8 cellular contexts compared by ENCODE assay signal in genomic region chr22:38766076-38766777, GRCh38. TPM values are rescaled to one million over a fixed set of nuclear protein-coding genes. Genes with fewer than 3 reads are reported as not detected.
A peak's percentile ranks its signal among the peaks of the same experiment; 100 is the strongest.
DNase-seq lines count a peak whose midpoint lies in the region; ATAC-seq, FAIRE-seq and TF ChIP-seq lines count a peak whose summit lies in the region.

No MANE protein-coding gene starts in this region.

- H3K9me3 ChIP-seq in heart left ventricle, result no peaks in the 10 kb centered on the region

- DNase-seq in BJ (ENCODE audit: low read depth) (no peak), GM19239 (ENCODE audit: insufficient read length, low spot score) (peak; percentile 38), NOMO-1 treated with DMSO at 0.1 percent for 48 hours (lab: John Stamatoyannopoulos, UW; ENCODE audit: unreplicated experiment) (peak; percentile 3), heart left ventricle (peak in 1 of 5 donors; percentile 78), pons (ENCODE audit: low spot score) (peak; percentile 77)
- DNase-seq in activated naive CD4-positive, alpha-beta T cell treated with anti-CD3 and anti-CD28 coated beads, Interleukin-2, amount 50 U/mL, for 72 hours (ENCODE audit: low spot score in 2 of 2), result peak in 1 of 2 donors; percentile 39

- intact Hi-C loops in heart left ventricle (cut with DNase I), result loop anchor here in 8 of 10 donors (5.0 to 10.0 kb wide), 10 partner anchors 79 to 549 kb away; partner anchors contain the start of genes CBX6 (in 1 of the 8), NPTXR (in 1 of the 8) and RPL3 (in 1 of the 8)

- ATAC-seq in activated naive CD4-positive, alpha-beta T cell treated with anti-CD3 and anti-CD28 coated beads, Interleukin-2, amount 50 U/mL, for 72 hours, result peak; percentile 61 to 73
- peak in 3 of 4 donors; percentile 18 to 46 (median 46) for ATAC-seq in heart left ventricle
- no peak for ATAC-seq in HG02973 (IDR thresholded peaks at IDR 0.05; ENCODE audit: unreplicated experiment)
- no peak for ATAC-seq in HG03457 (IDR thresholded peaks at IDR 0.05; ENCODE audit: unreplicated experiment)

- H3K27me3 ChIP-seq in BJ (ENCODE audit: control insufficient read depth, insufficient read depth, low read length) (0 out of 2 replicates have a peak, but pooled peaks cover 1% of the 10 kb centered on the region), heart left ventricle (no peaks in the 10 kb centered on the region)

- TF ChIP-seq CTCF in BJ (IDR thresholded peaks at IDR 0.05; ENCODE audit: insufficient read depth, low read depth, low read length) (peak; percentile 96), heart left ventricle (IDR thresholded peaks at IDR 0.05) (peak; percentile 33 to 71 (median 57))

- H3K36me3 ChIP-seq in BJ (ENCODE audit: control insufficient read depth, insufficient read depth, low read length) (no peaks in the 10 kb centered on the region), heart left ventricle (no peaks in the 10 kb centered on the region)

- H3K27ac Mint-ChIP-seq in activated naive CD4-positive, alpha-beta T cell treated with anti-CD3 and anti-CD28 coated beads, Interleukin-2, amount 50 U/mL, for 72 hours, result no peak overlapping the region

- no peaks in the 10 kb centered on the region for H3K9me3 Mint-ChIP-seq in activated naive CD4-positive, alpha-beta T cell treated with anti-CD3 and anti-CD28 coated beads, Interleukin-2, amount 50 U/mL, for 72 hours

- no peak for TF ChIP-seq POLR2A in heart left ventricle (IDR thresholded peaks at IDR 0.05)

- H3K27ac ChIP-seq in heart left ventricle, result no peak overlapping the region

- peaks cover 0 to 3% (median 0%) of the 10 kb centered on the region in 12 donors for H3K4me1 ChIP-seq in heart left ventricle

- no peak overlapping the region for H3K4me3 ChIP-seq in BJ (ENCODE audit: low read depth, low read length)
- H3K4me3 ChIP-seq in heart left ventricle, result no peak overlapping the region

- 46 to 62% (median 51%) methylated on average over 12 to 14 of the region's 14 CpGs for WGBS in heart left ventricle, 4 donors

- POLR2A ChIA-PET in BJ (lab: Charles Lee), result interaction anchor here (0.7 kb wide), 1 partner anchor 28 kb away, joined by 8 read pairs; no protein-coding TSS in a partner anchor

- no peaks in the 10 kb centered on the region for H3K36me3 Mint-ChIP-seq in activated naive CD4-positive, alpha-beta T cell treated with anti-CD3 and anti-CD28 coated beads, Interleukin-2, amount 50 U/mL, for 72 hours

- FAIRE-seq in GM19239 (lab: Jason Lieb, UNC), result no peak

- CTCF ChIA-PET in BJ (lab: Yijun Ruan, JAX), result interaction anchor here (0.7 to 6.5 kb wide), 35 partner anchors 9 to 717 kb away, joined by 3 to 113 read pairs (median 4); partner anchors contain the start of genes CBX6, NPTXR and SUN2

RNA-seq across cellular contexts. Expression of gene SUN2, which starts 10.4 kb away (rescaled TPM):
- 52.4 and 98.4 TPM in 2 replicates for polyA plus RNA-seq in BJ (2011; rRNA removed)
- polyA minus RNA-seq in BJ (2011; rRNA and poly(A)+ RNA removed), result 57.4 and 83.7 TPM in 2 replicates
- 100 to 1,000 TPM; 142 to 241 TPM for total RNA-seq in activated naive CD4-positive, alpha-beta T cell treated with anti-CD3 and anti-CD28 coated beads, Interleukin-2, amount 50 U/mL, for 72 hours
- total RNA-seq in heart left ventricle, result 100 to 1,000 TPM in 6 of 9 donors, 10 to 100 TPM in 3; 75.2 to 405 (median 125) TPM
- 100 to 1,000 TPM in 1 of 2 donors, 10 to 100 TPM in 1; 41.3 to 203 TPM for polyA plus RNA-seq in heart left ventricle

RNA-seq across cellular contexts. Expression of gene DNAL4, which starts 27.7 kb away (rescaled TPM):
- polyA plus RNA-seq in BJ (2011; rRNA removed) (21.4 and 29.9 TPM in 2 replicates), heart left ventricle (10 to 100 TPM in 1 of 2 donors, 1 to 10 TPM in 1; 7.9 to 14.9 TPM)
- 8.4 and 12.3 TPM in 2 replicates for polyA minus RNA-seq in BJ (2011; rRNA and poly(A)+ RNA removed)
- total RNA-seq in activated naive CD4-positive, alpha-beta T cell treated with anti-CD3 and anti-CD28 coated beads, Interleukin-2, amount 50 U/mL, for 72 hours, result 1 to 10 TPM; 5.2 to 7.8 TPM
- total RNA-seq in heart left ventricle, result 10 to 100 TPM in 5 of 9 donors, 1 to 10 TPM in 4; 8.2 to 16.4 (median 10.4) TPM

Comparison
In these comparisons a context has a peak if more than half of its experiments do, and no peak if none do; other contexts are left out.
1. ATAC-seq: peak in activated naive CD4-positive, alpha-beta T cell treated with anti-CD3 and anti-CD28 coated beads, Interleukin-2, amount 50 U/mL, for 72 hours (2 of 2) and heart left ventricle (3 of 4); none in HG02973 (single experiment) and HG03457 (single experiment).